Comparison of ENCODE assay signal across 34 cellular contexts in genomic region chr14:62602712-62603111, GRCh38.
DNase-seq lines count a peak whose midpoint lies in the region; ATAC-seq, FAIRE-seq and TF ChIP-seq lines count a peak whose summit lies in the region.
"Had no signal": no experiment of that assay in that cellular context is flagged by ENCODE, and none has a peak within 500 bp of the region (broad histone marks: within the 10 kb centered on the region; RNA-seq: fewer than 3 reads in every experiment).

No MANE protein-coding gene starts in this region.

- H4K5ac ChIP-seq in IMR-90 (ENCODE audit: low read depth, low read length) = no peak overlapping the region

- H2BK5ac ChIP-seq in IMR-90 (ENCODE audit: low read depth, low read length, poor library complexity, severe bottlenecking) = no peak overlapping the region

- H3K9me3 Mint-ChIP-seq in MCF 10A (ENCODE audit: unreplicated experiment) = peaks cover 7% of the 10 kb centered on the region

- no peak overlapping the region for H2BK15ac ChIP-seq in IMR-90 (ENCODE audit: low read depth, low read length)

- H3K27me3 ChIP-seq in breast epithelium (no peaks in the 10 kb centered on the region), HepG2 (ENCODE audit: control insufficient read depth in 1 of 2, insufficient read depth in 2 of 2, low read length in 2 of 2) (no peaks in the 10 kb centered on the region), right lobe of liver (no peaks in the 10 kb centered on the region), IMR-90 (ENCODE audit: control insufficient read depth, insufficient read depth, low read length) (no peaks in the 10 kb centered on the region)
- H3K27me3 ChIP-seq: BE2C; BLaER1; BLaER1 treated with 17β-estradiol and CSF1 and Interleukin-3, amounts not matched to agents 10 nM and 100 nM had no signal

- TF ChIP-seq CTCF in MCF 10A (IDR thresholded peaks at IDR 0.05; ENCODE audit: unreplicated experiment) = no peak
- no peak for TF ChIP-seq CTCF in breast epithelium (IDR thresholded peaks at IDR 0.05)
- TF ChIP-seq CTCF in HepG2 (CRISPR knock-in tag; IDR thresholded peaks at IDR 0.05) = no peak
- TF ChIP-seq CTCF in right lobe of liver (IDR thresholded peaks at IDR 0.05) = no peak
- TF ChIP-seq CTCF in IMR-90 (conservative IDR thresholded peaks at IDR 0.05; ENCODE audit: low read depth, low read length) = no peak

- no TSS peak for BruUV-seq in MCF 10A (replicated peaks; lab: Mats Ljungman, UMichigan)
- no TSS peak for BruUV-seq in HepG2 (replicated peaks; lab: Mats Ljungman, UMichigan)
- no TSS peak for BruUV-seq in IMR-90 (replicated peaks; lab: Mats Ljungman, UMichigan)

- TF ChIP-seq EP300 in HepG2 (IDR thresholded peaks at IDR 0.05; ENCODE audit: low read depth in 2 of 2, low read length in 2 of 2) (no peak), HepG2 (CRISPR knock-in tag; IDR thresholded peaks at IDR 0.05; ENCODE audit: borderline replicate concordance) (no peak)

- H3K4me2 ChIP-seq in HepG2 (ENCODE audit: low read depth, low read length) = no peak overlapping the region
- H3K4me2 ChIP-seq in IMR-90 (ENCODE audit: low read depth, low read length) = no peak overlapping the region
- H3K4me2 ChIP-seq: A549; BLaER1; BLaER1 treated with 17β-estradiol and CSF1 and Interleukin-3, amounts not matched to agents 10 nM and 100 nM had no signal

- intact Hi-C loops in MCF 10A (cut with micrococcal nuclease) (no loop called here), breast epithelium (cut with DNase I; ENCODE audit: low total_unique reads) (no loop called here), HepG2 (cut with micrococcal nuclease; ENCODE audit: unreplicated experiment) (no loop called here), right lobe of liver (cut with DNase I) (no loop called here), IMR-90 (cut with micrococcal nuclease) (no loop called here)

- H2AFZ ChIP-seq in HepG2 (ENCODE audit: low read length) (no peak overlapping the region), IMR-90 (replicated peaks; ENCODE audit: low read length, poor library complexity) (no peak overlapping the region)

- H3K9me1 ChIP-seq in IMR-90 (ENCODE audit: insufficient read depth, low read length) = no peaks in the 10 kb centered on the region

- H2BK120ac ChIP-seq in IMR-90 (ENCODE audit: low read depth, low read length) = no peak overlapping the region

- H3K4me3 Mint-ChIP-seq in MCF 10A (ENCODE audit: unreplicated experiment) = no peak overlapping the region
- H3K4me3 Mint-ChIP-seq: B cell; CD14-positive monocyte; CD4-positive, alpha-beta memory T cell; CD4-positive, alpha-beta T cell; CD4-positive, CD25-positive, alpha-beta regulatory T cell; CD8-positive, alpha-beta memory T cell; CD8-positive, alpha-beta T cell had no signal

- H3K56ac ChIP-seq in IMR-90 (ENCODE audit: extremely low read depth, insufficient read depth, low read length) = no peak overlapping the region

- no peak overlapping the region for H3K27ac ChIP-seq in breast epithelium
- no peak overlapping the region for H3K27ac ChIP-seq in HepG2 (ENCODE audit: extremely low read length, insufficient read depth, low read length)
- H3K27ac ChIP-seq in right lobe of liver = no peak overlapping the region
- H3K27ac ChIP-seq in IMR-90 (ENCODE audit: insufficient read depth, low read length) = no peak overlapping the region
- H3K27ac ChIP-seq: 22Rv1; A549; BLaER1; BLaER1 treated with 17β-estradiol and CSF1 and Interleukin-3, amounts not matched to agents 10 nM and 100 nM; C4-2B had no signal

- H3K14ac ChIP-seq in IMR-90 (replicated peaks; ENCODE audit: low read depth, low read length) = no peak overlapping the region

- H3K4me1 ChIP-seq in breast epithelium = no peaks in the 10 kb centered on the region
- no peaks in the 10 kb centered on the region for H3K4me1 ChIP-seq in HepG2 (ENCODE audit: insufficient read depth, low read length)
- no peaks in the 10 kb centered on the region for H3K4me1 ChIP-seq in right lobe of liver
- no peaks in the 10 kb centered on the region for H3K4me1 ChIP-seq in IMR-90 (ENCODE audit: control insufficient read depth, insufficient read depth, low read length)
- H3K4me1 ChIP-seq: A549; BE2C; BLaER1; BLaER1 treated with 17β-estradiol and CSF1 and Interleukin-3, amounts not matched to agents 10 nM and 100 nM; Caco-2 had no signal

- no peak overlapping the region for H4K91ac ChIP-seq in IMR-90 (ENCODE audit: insufficient read depth, low read depth, low read length)

- H4K20me1 ChIP-seq in HepG2 (ENCODE audit: insufficient read depth, low read length) = no peaks in the 10 kb centered on the region
- H4K20me1 ChIP-seq in IMR-90 (ENCODE audit: insufficient read depth, low read length) = no peaks in the 10 kb centered on the region
- H4K20me1 ChIP-seq: BLaER1; BLaER1 treated with 17β-estradiol and CSF1 and Interleukin-3, amounts not matched to agents 10 nM and 100 nM had no signal

- no peak overlapping the region for H4K8ac ChIP-seq in IMR-90 (ENCODE audit: low read depth in 2 of 2, low read length in 2 of 2)

- 3% methylated on average over 2 of the region's 2 CpGs for WGBS in HepG2 (ENCODE audit: low lambda C conversion rate)
- 52% methylated on average over 2 of the region's 2 CpGs for WGBS in right lobe of liver (ENCODE audit: insufficient coverage, low coverage, low lambda C conversion rate, missing lambda C conversion rate)
- WGBS in IMR-90 (ENCODE audit: extremely low coverage in 2 of 2, insufficient read length in 1 of 2), 2 experiments = no CpG with 5 or more reads among the region's 2 CpGs

- H2AK9ac ChIP-seq in IMR-90 (replicated peaks; ENCODE audit: low read depth, low read length, poor library complexity) = no peak overlapping the region

- no peak overlapping the region for H2BK20ac ChIP-seq in IMR-90 (ENCODE audit: low read depth, low read length)

- no peak overlapping the region for H3K23ac ChIP-seq in IMR-90 (ENCODE audit: low read depth, low read length)

- peaks cover 0 to 4% of the 10 kb centered on the region in 2 donors for H3K9me3 ChIP-seq in breast epithelium
- peaks cover 48% of the 10 kb centered on the region for H3K9me3 ChIP-seq in HepG2 (ENCODE audit: low read length)
- H3K9me3 ChIP-seq in right lobe of liver = no peaks in the 10 kb centered on the region
- no peaks in the 10 kb centered on the region for H3K9me3 ChIP-seq in IMR-90 (ENCODE audit: control insufficient read depth, insufficient read depth, low read length)
- H3K9me3 ChIP-seq: A549, BE2C, BLaER1 had no signal

- no peaks in the 10 kb centered on the region for H3K4me1 Mint-ChIP-seq in MCF 10A (ENCODE audit: insufficient read depth, unreplicated experiment)
- H3K4me1 Mint-ChIP-seq: B cell; CD14-positive monocyte; CD4-positive, alpha-beta memory T cell; CD4-positive, CD25-positive, alpha-beta regulatory T cell; CD8-positive, alpha-beta memory T cell had no signal

- H3K79me1 ChIP-seq in IMR-90 (ENCODE audit: low read depth in 1 of 2, low read length in 2 of 2) = no peaks in the 10 kb centered on the region

- no peak overlapping the region for H3K18ac ChIP-seq in IMR-90 (ENCODE audit: low read depth, low read length)

- ATAC-seq in HepG2 = no peak
- no peak for ATAC-seq in right lobe of liver
- ATAC-seq in IMR-90 (ENCODE audit: low read depth) = no peak
- ATAC-seq: A549; CD8-positive, alpha-beta T cell had no signal

- H3K4me3 ChIP-seq in breast epithelium = no peak overlapping the region
- H3K4me3 ChIP-seq in HepG2 (replicated peaks in 1 of 3; ENCODE audit: insufficient read depth in 1 of 3, low read depth in 2 of 3, low read length in 3 of 3) = no peak overlapping the region
- no peak overlapping the region for H3K4me3 ChIP-seq in right lobe of liver
- no peak overlapping the region for H3K4me3 ChIP-seq in IMR-90 (ENCODE audit: insufficient read depth, low read depth, low read length)
- H3K4me3 ChIP-seq: A549; BLaER1; BLaER1 treated with 17β-estradiol and CSF1 and Interleukin-3, amounts not matched to agents 10 nM and 100 nM had no signal

- H2AK5ac ChIP-seq in IMR-90 (ENCODE audit: low read depth, low read length) = no peak overlapping the region

- no peaks in the 10 kb centered on the region for H3K27me3 Mint-ChIP-seq in MCF 10A (ENCODE audit: insufficient read depth, unreplicated experiment)
- H3K27me3 Mint-ChIP-seq: B cell; CD4-positive, alpha-beta memory T cell; CD4-positive, alpha-beta T cell; CD4-positive, CD25-positive, alpha-beta regulatory T cell; CD8-positive, alpha-beta memory T cell had no signal

- no peaks in the 10 kb centered on the region for H3K79me2 ChIP-seq in HepG2 (ENCODE audit: insufficient read depth, low read length)

- FAIRE-seq in HepG2 (lab: Jason Lieb, UNC) = no peak
- FAIRE-seq: A204.1, A549 had no signal

- H3K4ac ChIP-seq in IMR-90 (ENCODE audit: low read depth, low read length) = no peak overlapping the region

- peak overlapping the region; percentile 28 for H3K27ac Mint-ChIP-seq in MCF 10A (ENCODE audit: low read depth, unreplicated experiment)
- H3K27ac Mint-ChIP-seq: B cell; CD14-positive monocyte; CD4-positive, alpha-beta memory T cell; CD4-positive, alpha-beta T cell; CD4-positive, CD25-positive, alpha-beta regulatory T cell; CD8-positive, alpha-beta memory T cell; CD8-positive, alpha-beta T cell had no signal

- H3K36me3 ChIP-seq in breast epithelium = no peaks in the 10 kb centered on the region
- no peaks in the 10 kb centered on the region for H3K36me3 ChIP-seq in HepG2 (replicated peaks in 1 of 2; ENCODE audit: control insufficient read depth in 1 of 2, insufficient read depth in 2 of 2, low read length in 2 of 2)
- no peaks in the 10 kb centered on the region for H3K36me3 ChIP-seq in right lobe of liver
- no peaks in the 10 kb centered on the region for H3K36me3 ChIP-seq in IMR-90 (ENCODE audit: control insufficient read depth, insufficient read depth, low read length)
- H3K36me3 ChIP-seq: BE2C; BLaER1; BLaER1 treated with 17β-estradiol and CSF1 and Interleukin-3, amounts not matched to agents 10 nM and 100 nM had no signal

- POLR2A ChIA-PET in MCF 10A (lab: Yijun Ruan, JAX) (interaction anchor here (0.6 kb wide), 1 partner anchor 161 kb away, joined by 3 read pairs; no protein-coding TSS in a partner anchor), HepG2 (lab: Yijun Ruan, JAX) (no interaction called here), IMR-90 (lab: Charles Lee; ENCODE audit: unreplicated experiment) (no interaction called here)

- dilution Hi-C loops in IMR-90 (cut with HindIII; ENCODE audit: low sequenced_read_pairs, unreplicated experiment) = no loop called here

- no peak for TF ChIP-seq RAD21 in HepG2 (CRISPR knock-in tag; IDR thresholded peaks at IDR 0.05)
- no peak for TF ChIP-seq RAD21 in IMR-90 (IDR thresholded peaks at IDR 0.05; ENCODE audit: low read length)

- CTCF ChIA-PET in MCF 10A (lab: Yijun Ruan, JAX) = no interaction called here
- CTCF ChIA-PET in HepG2 (lab: Yijun Ruan, JAX; ENCODE audit: low intra/inter-chr PET ratio, low total read pairs) = no interaction called here
- CTCF ChIA-PET in IMR-90 (lab: Yijun Ruan, JAX) = interaction anchor here (0.6 kb wide), 1 partner anchor 1190 kb away, joined by 3 read pairs; no protein-coding TSS in a partner anchor

- H3K36me3 Mint-ChIP-seq in MCF 10A (ENCODE audit: insufficient read depth, unreplicated experiment) = no peaks in the 10 kb centered on the region
- H3K36me3 Mint-ChIP-seq: CD14-positive monocyte; CD4-positive, alpha-beta memory T cell; CD4-positive, CD25-positive, alpha-beta regulatory T cell; CD8-positive, alpha-beta memory T cell; CD8-positive, alpha-beta T cell had no signal

- DNase-seq in MCF 10A (ENCODE audit: unreplicated experiment) (no peak), breast epithelium (ENCODE audit: low spot score in 2 of 2) (no peak), HepG2 (ENCODE audit: low spot score) (no peak), right lobe of liver (no peak), IMR-90 (no peak), NCI-H446 treated with DMSO at 0.1 percent for 48 hours (lab: John Stamatoyannopoulos, UW) (no peak)
- DNase-seq: 8988T; ACHN; AML-193; BE2C; C1 segment of cervical spinal cord; Caco-2; Calu3; CD4-positive, alpha-beta memory T cell; CD4-positive, alpha-beta T cell; CD4-positive, CD25-positive, alpha-beta regulatory T cell; CD8-positive, alpha-beta memory T cell; CD8-positive, alpha-beta T cell; COR-L47; DMS 273 treated with DMSO at 0.1 percent for 48 hours; DMS153; DMS53; DMS79; DMS79 treated with DMSO at 0.1 percent for 48 hours; DND-41; EL had no signal

- in situ Hi-C loops in HepG2 (cut with HindIII; ENCODE audit: extremely low pct_ligation_motif_present, low pct_unique_long_range_greater_than_20kb) (no loop called here), IMR-90 (cut with MboI; ENCODE audit: low sequenced_read_pairs) (no loop called here)

- TF ChIP-seq POLR2A in breast epithelium (IDR thresholded peaks at IDR 0.05) (no peak), HepG2 (IDR thresholded peaks at IDR 0.05; ENCODE audit: insufficient read depth in 1 of 2, low read depth in 2 of 2, low read length in 2 of 2) (no peak), right lobe of liver (IDR thresholded peaks at IDR 0.05) (no peak), IMR-90 (IDR thresholded peaks at IDR 0.05; ENCODE audit: low read depth, low read length) (no peak)

- H3K9ac ChIP-seq in HepG2 (ENCODE audit: insufficient read depth, low read depth, low read length) = no peak overlapping the region
- no peak overlapping the region for H3K9ac ChIP-seq in IMR-90 (ENCODE audit: low read depth, low read length)
- H3K9ac ChIP-seq: BLaER1; BLaER1 treated with 17β-estradiol and CSF1 and Interleukin-3, amounts not matched to agents 10 nM and 100 nM had no signal
